ENCODE assay signal across 9 cellular contexts in the genomic region with DNA sequence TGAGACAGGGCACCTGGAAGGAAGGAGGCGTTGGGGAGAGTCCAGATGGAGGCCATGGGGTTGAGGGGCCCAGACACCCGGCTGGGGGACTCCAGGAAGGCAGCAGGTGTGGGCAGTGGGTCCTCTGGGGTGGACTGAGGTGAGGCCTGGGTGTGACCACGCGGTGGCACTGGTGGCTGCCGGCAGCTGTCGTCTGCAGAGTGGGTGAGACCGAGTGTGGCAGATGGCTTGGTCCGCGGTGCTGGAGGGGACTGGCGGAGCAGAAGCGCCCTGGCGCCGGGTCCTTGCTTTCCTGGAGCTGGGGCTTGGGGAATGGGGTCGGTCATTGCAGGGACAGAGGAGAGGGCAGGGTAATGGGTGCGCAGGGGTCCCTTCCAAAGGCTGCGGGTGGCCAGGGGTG. TPM values are rescaled to one million over a fixed set of nuclear protein-coding genes. Genes with fewer than 3 reads are reported as not detected.
DNase-seq lines count a peak whose midpoint lies in the region; ATAC-seq and TF ChIP-seq lines count a peak whose summit lies in the region.
"Had no signal": no experiment of that assay in that cellular context is flagged by ENCODE, and none has a peak within 500 bp of the region (broad histone marks: within the 10 kb centered on the region; RNA-seq: fewer than 3 reads in every experiment).

No MANE protein-coding gene starts in this region.

- 33 to 44% methylated on average over 16 of the region's 16 CpGs for WGBS in heart right ventricle, 2 donors

- no peaks in the 10 kb centered on the region for H3K9me3 Mint-ChIP-seq in stimulated activated naive CD8-positive, alpha-beta T cell treated with anti-CD3 and anti-CD28 coated beads, Interleukin-15, amount 100 ng/mL, for 72 hours
- H3K9me3 Mint-ChIP-seq in stimulated activated effector memory CD8-positive, alpha-beta T cell treated with anti-CD3 and anti-CD28 coated beads, Interleukin-12 subunit alpha, Interleukin-12 subunit beta, amount 100 ng/mL, for 72 hours = no peaks in the 10 kb centered on the region

- H3K4me1 ChIP-seq in Peyer's patch (peaks cover 0 to 32% (median 20%) of the 10 kb centered on the region in 4 donors), heart right ventricle (peaks cover 0 to 41% (median 12%) of the 10 kb centered on the region in 9 donors)

- TF ChIP-seq CTCF in Peyer's patch (IDR thresholded peaks at IDR 0.05) (peak in 3 of 6 experiments; percentile 19 to 36 (median 35)), heart right ventricle (IDR thresholded peaks at IDR 0.05) (no peak)

- H3K9me3 ChIP-seq in Peyer's patch (no peaks in the 10 kb centered on the region), heart right ventricle (no peaks in the 10 kb centered on the region)

- intact Hi-C loops in heart right ventricle (cut with DNase I) = loop anchor here in 2 of 10 donors (5.0 to 10.0 kb wide), 2 partner anchors 35 to 262 kb away; no protein-coding TSS in a partner anchor

- H3K36me3 ChIP-seq in Peyer's patch = no peaks in the 10 kb centered on the region
- peaks cover 0 to 27% (median 0%) of the 10 kb centered on the region in 9 donors for H3K36me3 ChIP-seq in heart right ventricle

- ATAC-seq in stimulated activated naive CD8-positive, alpha-beta T cell treated with anti-CD3 and anti-CD28 coated beads, Interleukin-15, amount 100 ng/mL, for 72 hours = no peak
- no peak for ATAC-seq in stimulated activated naive CD8-positive, alpha-beta T cell treated with anti-CD3 and anti-CD28 coated beads, Interleukin-15, Interleukin-2, amounts not matched to agents 100 U/mL and 50 U/mL, for 24 hours
- ATAC-seq in heart right ventricle = peak; percentile 19 to 74 (median 68)
- ATAC-seq in stimulated activated effector memory CD8-positive, alpha-beta T cell treated with anti-CD3 and anti-CD28 coated beads, Interleukin-12 subunit alpha, Interleukin-12 subunit beta, amount 100 ng/mL, for 72 hours = no peak
- ATAC-seq in activated CD4-positive, CD25-positive, alpha-beta regulatory T cell treated with anti-CD3 and anti-CD28 coated beads, Interleukin-2, amount 50 U/mL, for 24 hours = no peak
- no peak for ATAC-seq in GM18858 (IDR thresholded peaks at IDR 0.05; ENCODE audit: unreplicated experiment)

- peak overlapping the region; percentile 63 to 71 for H3K4me3 Mint-ChIP-seq in stimulated activated naive CD8-positive, alpha-beta T cell treated with anti-CD3 and anti-CD28 coated beads, Interleukin-15, amount 100 ng/mL, for 72 hours
- peak overlapping the region; percentile 67 for H3K4me3 Mint-ChIP-seq in stimulated activated effector memory CD8-positive, alpha-beta T cell treated with anti-CD3 and anti-CD28 coated beads, Interleukin-12 subunit alpha, Interleukin-12 subunit beta, amount 100 ng/mL, for 72 hours

- peak overlapping the region; percentile 31 to 60 (median 52) for H3K4me3 ChIP-seq in Peyer's patch
- H3K4me3 ChIP-seq in heart right ventricle = peak overlapping the region in 9 of 10 donors; percentile 35 to 57 (median 49)

- H3K27me3 ChIP-seq in Peyer's patch (peaks cover 0 to 19% of the 10 kb centered on the region in 2 donors), heart right ventricle (peaks cover 0 to 58% (median 12%) of the 10 kb centered on the region in 7 donors)

- peaks cover 38% of the 10 kb centered on the region for H3K4me1 Mint-ChIP-seq in stimulated activated naive CD8-positive, alpha-beta T cell treated with anti-CD3 and anti-CD28 coated beads, Interleukin-15, amount 100 ng/mL, for 72 hours
- H3K4me1 Mint-ChIP-seq in stimulated activated effector memory CD8-positive, alpha-beta T cell treated with anti-CD3 and anti-CD28 coated beads, Interleukin-12 subunit alpha, Interleukin-12 subunit beta, amount 100 ng/mL, for 72 hours = peaks cover 16% of the 10 kb centered on the region

- H3K36me3 Mint-ChIP-seq in stimulated activated effector memory CD8-positive, alpha-beta T cell treated with anti-CD3 and anti-CD28 coated beads, Interleukin-12 subunit alpha, Interleukin-12 subunit beta, amount 100 ng/mL, for 72 hours = peaks cover 5% of the 10 kb centered on the region

- peak overlapping the region in 1 of 2 donors; percentile 62 for H3K27ac Mint-ChIP-seq in stimulated activated naive CD8-positive, alpha-beta T cell treated with anti-CD3 and anti-CD28 coated beads, Interleukin-15, amount 100 ng/mL, for 72 hours
- H3K27ac Mint-ChIP-seq in stimulated activated effector memory CD8-positive, alpha-beta T cell treated with anti-CD3 and anti-CD28 coated beads, Interleukin-12 subunit alpha, Interleukin-12 subunit beta, amount 100 ng/mL, for 72 hours = peak overlapping the region; percentile 29

- DNase-seq in stimulated activated naive CD8-positive, alpha-beta T cell treated with anti-CD3 and anti-CD28 coated beads, Interleukin-15, amount 100 ng/mL, for 72 hours = no peak
- no peak for DNase-seq in stimulated activated naive CD8-positive, alpha-beta T cell treated with anti-CD3 and anti-CD28 coated beads, Interleukin-15, Interleukin-2, amounts not matched to agents 100 U/mL and 50 U/mL, for 24 hours
- DNase-seq in Peyer's patch = peak in 1 of 3 donors; percentile 66
- no peak for DNase-seq in heart right ventricle
- no peak for DNase-seq in stimulated activated effector memory CD8-positive, alpha-beta T cell treated with anti-CD3 and anti-CD28 coated beads, Interleukin-12 subunit alpha, Interleukin-12 subunit beta, amount 100 ng/mL, for 72 hours (ENCODE audit: low spot score in 2 of 2)
- no peak for DNase-seq in NCI-H128 (lab: John Stamatoyannopoulos, UW; ENCODE audit: unreplicated experiment)

- TF ChIP-seq POLR2A in Peyer's patch (IDR thresholded peaks at IDR 0.05) = no peak

- H3K27ac ChIP-seq in Peyer's patch (no peak overlapping the region), heart right ventricle (no peak overlapping the region)

- H3K27me3 Mint-ChIP-seq in stimulated activated naive CD8-positive, alpha-beta T cell treated with anti-CD3 and anti-CD28 coated beads, Interleukin-15, amount 100 ng/mL, for 72 hours = peaks cover 17% of the 10 kb centered on the region

RNA-seq across cellular contexts. Expression of a gene that starts 12.5 kb away (rescaled TPM):
- 100 to 1,000 TPM in 1 of 4 donors, 10 to 100 TPM in 3; 33.0 to 103 (median 41.4) TPM for total RNA-seq in Peyer's patch
- total RNA-seq in heart right ventricle = 10 to 100 TPM; 12.7 to 33.9 (median 18.3) TPM
- polyA plus RNA-seq in heart right ventricle = 10 to 100 TPM; 11.5 to 30.7 TPM

RNA-seq across cellular contexts. Expression of a gene that starts 19.1 kb away (rescaled TPM):
- 10 to 100 TPM; 17.0 to 91.6 (median 40.1) TPM for total RNA-seq in Peyer's patch
- 100 to 1,000 TPM in 1 of 10 donors, 10 to 100 TPM in 8, 1 to 10 TPM in 1; 9.8 to 169 (median 20.9) TPM for total RNA-seq in heart right ventricle
- polyA plus RNA-seq in heart right ventricle = 100 to 1,000 TPM in 1 of 2 donors, 10 to 100 TPM in 1; 51.7 to 186 TPM

RNA-seq across cellular contexts. Expression of a gene that starts 32.5 kb away (rescaled TPM):
- total RNA-seq in Peyer's patch = 10 to 100 TPM in 2 of 4 donors, 1 to 10 TPM in 2; 3.9 to 12.4 (median 7.7) TPM
- 10 to 100 TPM; 28.5 to 78.1 (median 41.6) TPM for total RNA-seq in heart right ventricle
- polyA plus RNA-seq in heart right ventricle = 10 to 100 TPM; 49.2 to 49.8 TPM

RNA-seq across cellular contexts. Expression of a gene that starts 41.7 kb away (rescaled TPM):
- 1 to 10 TPM in 1 of 4 donors, not detected in 3; 1.3 TPM for total RNA-seq in Peyer's patch
- not detected for total RNA-seq in heart right ventricle
- polyA plus RNA-seq in heart right ventricle = not detected
- total RNA-seq: pulmonary artery endothelial cell had no signal

RNA-seq across cellular contexts. Expression of a gene that starts 50.5 kb away (rescaled TPM):
- under 1 TPM in 1 of 4 donors, not detected in 3; 0.35 TPM for total RNA-seq in Peyer's patch
- total RNA-seq in heart right ventricle = 100 to 1,000 TPM in 8 of 10 donors, 10 to 100 TPM in 2; 66.2 to 238 (median 122) TPM
- polyA plus RNA-seq in heart right ventricle = 100 to 1,000 TPM in 1 of 2 donors, 10 to 100 TPM in 1; 55.1 to 513 TPM
- total RNA-seq: pulmonary artery endothelial cell had no signal

Comparison
In these comparisons a context has a peak if more than half of its experiments do, and no peak if none do; other contexts are left out.
1. ATAC-seq: peak in heart right ventricle (8 of 8); none in stimulated activated naive CD8-positive, alpha-beta T cell treated with anti-CD3 and anti-CD28 coated beads, Interleukin-15, amount 100 ng/mL, for 72 hours (single experiment), stimulated activated naive CD8-positive, alpha-beta T cell treated with anti-CD3 and anti-CD28 coated beads, Interleukin-15, Interleukin-2, amounts not matched to agents 100 U/mL and 50 U/mL, for 24 hours (single experiment), stimulated activated effector memory CD8-positive, alpha-beta T cell treated with anti-CD3 and anti-CD28 coated beads, Interleukin-12 subunit alpha, Interleukin-12 subunit beta, amount 100 ng/mL, for 72 hours (single experiment), activated CD4-positive, CD25-positive, alpha-beta regulatory T cell treated with anti-CD3 and anti-CD28 coated beads, Interleukin-2, amount 50 U/mL, for 24 hours (0 of 2) and GM18858 (single experiment).